In the genomic region with DNA sequence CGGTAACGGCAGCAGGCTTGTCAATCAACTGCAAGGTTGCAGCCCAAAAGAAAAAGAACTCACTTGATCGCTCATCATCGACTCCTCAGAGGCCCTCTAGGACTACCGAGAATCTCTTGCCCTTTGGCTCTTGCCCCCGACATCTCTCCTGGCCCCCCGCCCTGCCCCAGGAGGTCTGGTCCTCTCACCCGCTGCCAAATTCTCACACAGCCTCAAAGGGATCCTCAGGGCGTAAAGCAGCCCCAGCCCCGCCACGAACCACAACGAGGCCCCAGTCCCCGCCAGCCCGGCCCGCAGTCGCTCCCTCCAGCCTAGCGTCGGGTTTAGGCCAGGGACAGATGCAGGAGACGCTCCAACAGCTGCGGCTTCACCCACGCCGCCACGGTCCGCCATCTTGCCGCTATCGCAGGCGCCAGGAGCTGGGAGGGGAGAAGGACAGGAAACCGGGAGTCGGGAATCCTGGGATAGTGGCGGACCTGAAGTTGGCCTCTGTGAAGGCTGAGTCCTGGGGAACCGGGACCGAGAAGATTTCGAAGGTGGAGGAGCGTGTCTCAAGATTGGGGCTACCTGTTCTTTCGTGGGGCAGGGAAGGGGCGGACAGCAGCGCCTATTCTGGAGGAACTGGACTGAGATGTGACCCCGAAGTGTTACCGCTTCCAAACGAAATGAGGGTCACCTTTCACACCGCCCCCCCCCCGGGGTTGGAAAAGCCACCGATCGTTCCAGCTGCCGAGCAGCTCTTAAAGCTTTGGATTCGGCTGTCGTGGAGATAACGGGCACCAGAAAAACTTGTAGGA, we compare ENCODE assay signal across 8 cellular contexts. TPM values are rescaled to one million over a fixed set of nuclear protein-coding genes. Genes with fewer than 3 reads are reported as not detected.
DNase-seq lines count a peak whose midpoint lies in the region; ATAC-seq and TF ChIP-seq lines count a peak whose summit lies in the region.

A gene with protein sequence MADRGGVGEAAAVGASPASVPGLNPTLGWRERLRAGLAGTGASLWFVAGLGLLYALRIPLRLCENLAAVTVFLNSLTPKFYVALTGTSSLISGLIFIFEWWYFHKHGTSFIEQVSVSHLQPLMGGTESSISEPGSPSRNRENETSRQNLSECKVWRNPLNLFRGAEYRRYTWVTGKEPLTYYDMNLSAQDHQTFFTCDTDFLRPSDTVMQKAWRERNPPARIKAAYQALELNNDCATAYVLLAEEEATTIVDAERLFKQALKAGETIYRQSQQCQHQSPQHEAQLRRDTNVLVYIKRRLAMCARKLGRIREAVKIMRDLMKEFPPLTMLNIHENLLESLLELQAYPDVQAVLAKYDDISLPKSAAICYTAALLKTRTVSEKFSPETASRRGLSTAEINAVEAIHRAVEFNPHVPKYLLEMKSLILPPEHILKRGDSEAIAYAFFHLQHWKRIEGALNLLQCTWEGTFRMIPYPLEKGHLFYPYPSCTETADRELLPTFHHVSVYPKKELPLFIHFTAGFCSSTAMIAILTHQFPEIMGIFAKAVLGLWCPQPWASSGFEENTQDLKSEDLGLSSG (minus strand): TSS at position 421 of the 797 bp plus-strand sequence. CDS start 28 bp downstream, at position 393.

- H3K4me3 Mint-ChIP-seq in Caco-2 (ENCODE audit: unreplicated experiment) (peak within 1 kb of the TSS; percentile 98), endodermal cell (peak within 1 kb of the TSS; percentile 99)

- H3K36me3 ChIP-seq in Caco-2 (ENCODE audit: control insufficient read depth, insufficient read depth, low read length) (no peaks in the 10 kb centered on the region), endodermal cell (ENCODE audit: control insufficient read depth, insufficient read depth, low read length) (peaks cover 24% of the 10 kb centered on the region), mesendoderm (ENCODE audit: control insufficient read depth, insufficient read depth, low read length) (no peaks in the 10 kb centered on the region)

- peaks cover 32% of the 10 kb centered on the region for H3K79me2 ChIP-seq in mesendoderm (ENCODE audit: control insufficient read depth, insufficient read depth, low read length)

- intact Hi-C loops in Caco-2 (cut with micrococcal nuclease; ENCODE audit: unreplicated experiment) = loop anchor here (2.0 to 5.0 kb wide), 3 partner anchors 53 to 117 kb away; partner anchors contain the start of genes MOV10 and RHOC

- no peak within 1 kb of the TSS for H2BK15ac ChIP-seq in mesendoderm (replicated peaks; ENCODE audit: low read depth)

- peak; percentile 58 to 62 for DNase-seq in Caco-2
- DNase-seq in NCI-H748 treated with DMSO at 0.1 percent for 48 hours (lab: John Stamatoyannopoulos, UW) = peak; percentile 36
- peak; percentile 83 for DNase-seq in activated CD8-positive, alpha-beta memory T cell treated with anti-CD3 and anti-CD28 coated beads, Interleukin-2, amount 50 U/mL, for 48 hours
- peak; percentile 90 for DNase-seq in endodermal cell
- peak; percentile 80 for DNase-seq in mesendoderm
- peak; percentile 33 for DNase-seq in stimulated activated CD8-positive, alpha-beta memory T cell treated with anti-CD3 and anti-CD28 coated beads, Interleukin-12 subunit alpha, Interleukin-12 subunit beta, amount 100 ng/mL, for 4 hours (ENCODE audit: low read depth)

- no peaks in the 10 kb centered on the region for H3K4me1 Mint-ChIP-seq in Caco-2 (ENCODE audit: low read depth, unreplicated experiment)
- peaks cover 9% of the 10 kb centered on the region for H3K4me1 Mint-ChIP-seq in endodermal cell

- TF ChIP-seq CTCF in Caco-2 (IDR thresholded peaks at IDR 0.05; ENCODE audit: insufficient read depth in 1 of 2, low read depth in 1 of 2, low read length in 1 of 2, severe bottlenecking in 1 of 2, unreplicated experiment in 1 of 2) (no peak), endodermal cell (conservative IDR thresholded peaks at IDR 0.05) (no peak)

- H3K4me2 ChIP-seq in mesendoderm (ENCODE audit: low read length) = peak within 1 kb of the TSS; percentile 88

- H3K9ac ChIP-seq in endodermal cell (ENCODE audit: extremely low read depth, low read length, poor library complexity, severe bottlenecking) (peak within 1 kb of the TSS; percentile 89), mesendoderm (ENCODE audit: low read length) (peak within 1 kb of the TSS; percentile 99)

- peak within 1 kb of the TSS; percentile 90 for H3K23ac ChIP-seq in mesendoderm (ENCODE audit: low read length)

- no peaks in the 10 kb centered on the region for H3K4me1 ChIP-seq in Caco-2
- no peaks in the 10 kb centered on the region for H3K4me1 ChIP-seq in endodermal cell (ENCODE audit: control insufficient read depth, insufficient read depth, low read length)
- H3K4me1 ChIP-seq in mesendoderm (ENCODE audit: control insufficient read depth, low read depth, low read length) = peaks cover 1% of the 10 kb centered on the region

- H3K27me3 ChIP-seq in Caco-2 (replicated peaks; ENCODE audit: control insufficient read depth, insufficient read depth, low read length) = no peaks in the 10 kb centered on the region
- H3K27me3 ChIP-seq in endodermal cell (ENCODE audit: control insufficient read depth, insufficient read depth, low read length, poor library complexity, severe bottlenecking) = no peaks in the 10 kb centered on the region
- H3K27me3 ChIP-seq in mesendoderm (ENCODE audit: insufficient read depth, low read length, poor library complexity) = no peaks in the 10 kb centered on the region

- peak within 1 kb of the TSS; percentile 93 for H4K5ac ChIP-seq in mesendoderm (ENCODE audit: low read length)

- POLR2A ChIA-PET in Caco-2 (lab: Charles Lee) = interaction anchor here (0.6 kb wide), 2 partner anchors 17 to 630 kb away, joined by 3 to 7 read pairs; no protein-coding TSS in a partner anchor

- H3K36me3 Mint-ChIP-seq in Caco-2 (ENCODE audit: insufficient read depth, unreplicated experiment) (peaks cover 6% of the 10 kb centered on the region), endodermal cell (ENCODE audit: low read depth) (peaks cover 17% of the 10 kb centered on the region)

- ATAC-seq in HG02840 (IDR thresholded peaks at IDR 0.05; ENCODE audit: low FRiP score, unreplicated experiment) = peak; percentile 13
- no peak for ATAC-seq in GM21447 (IDR thresholded peaks at IDR 0.05; ENCODE audit: unreplicated experiment)

- H3K9me3 Mint-ChIP-seq in Caco-2 (ENCODE audit: unreplicated experiment) (no peaks in the 10 kb centered on the region), endodermal cell (no peaks in the 10 kb centered on the region)

- no TSS peak for BruUV-seq in Caco-2 (replicated peaks; lab: Mats Ljungman, UMichigan)

- H3K27me3 Mint-ChIP-seq in Caco-2 (ENCODE audit: insufficient read depth, unreplicated experiment) = no peaks in the 10 kb centered on the region
- H3K27me3 Mint-ChIP-seq in endodermal cell (ENCODE audit: insufficient read depth) = no peaks in the 10 kb centered on the region

- peak within 1 kb of the TSS; percentile 93 for H3K4ac ChIP-seq in mesendoderm (ENCODE audit: low read depth, low read length)

- H3K79me1 ChIP-seq in mesendoderm (ENCODE audit: low read length) = peaks cover 2% of the 10 kb centered on the region

- 0% methylated on average over 19 to 48 of the region's 48 CpGs for WGBS in endodermal cell (ENCODE audit: insufficient coverage in 1 of 2, insufficient read length in 1 of 2), 2 experiments
- no CpG with 5 or more reads among the region's 48 CpGs for WGBS in mesendoderm (ENCODE audit: extremely low coverage, insufficient coverage, low lambda C conversion rate)

- peak within 1 kb of the TSS; percentile 1 for H2BK120ac ChIP-seq in mesendoderm (ENCODE audit: low read depth, low read length)

- H4K8ac ChIP-seq in mesendoderm (ENCODE audit: low read depth, low read length) = peak within 1 kb of the TSS; percentile 29

- H3K27ac Mint-ChIP-seq in Caco-2 (ENCODE audit: unreplicated experiment) = peak within 1 kb of the TSS; percentile 98
- H3K27ac Mint-ChIP-seq in endodermal cell = peak within 1 kb of the TSS; percentile 98

- H3K9me3 ChIP-seq in Caco-2 (no peaks in the 10 kb centered on the region), endodermal cell (ENCODE audit: control insufficient read depth, low read length) (no peaks in the 10 kb centered on the region)

- H2AK5ac ChIP-seq in mesendoderm (ENCODE audit: low read length) = peak within 1 kb of the TSS; percentile 76

- peak within 1 kb of the TSS; percentile 95 for H3K4me3 ChIP-seq in Caco-2 (ENCODE audit: low read depth, low read length)
- peak within 1 kb of the TSS; percentile 98 for H3K4me3 ChIP-seq in endodermal cell (ENCODE audit: low read length)
- peak within 1 kb of the TSS; percentile 97 for H3K4me3 ChIP-seq in mesendoderm (ENCODE audit: low read length)

- CTCF ChIA-PET in Caco-2 (lab: Charles Lee) = no interaction called here

- H3K18ac ChIP-seq in mesendoderm (ENCODE audit: low read length) = peak within 1 kb of the TSS; percentile 71

- H2BK5ac ChIP-seq in mesendoderm (ENCODE audit: low read length) = peak within 1 kb of the TSS; percentile 90

- H3K27ac ChIP-seq in endodermal cell (ENCODE audit: low read depth, low read length) (peak within 1 kb of the TSS; percentile 82), mesendoderm (ENCODE audit: low read depth, low read length) (peak within 1 kb of the TSS; percentile 60)

- peak within 1 kb of the TSS; percentile 98 for H3K56ac ChIP-seq in mesendoderm (ENCODE audit: low read length)

RNA-seq across cellular contexts. Expression of the gene that starts here (rescaled TPM):
- total RNA-seq in Caco-2 (2022) (12.6 and 13.6 TPM in 2 replicates), endodermal cell (10 to 100 TPM; 18.0 to 18.2 TPM)
- 20.1 TPM for polyA plus RNA-seq in endodermal cell (2013, experiment 1 of 2)
- 18.2 TPM for polyA plus RNA-seq in endodermal cell (2013, experiment 2 of 2)
- polyA plus RNA-seq in mesendoderm (2013, experiment 1 of 2) = 11.8 TPM
- polyA plus RNA-seq in mesendoderm (2013, experiment 2 of 2) = 15.3 TPM

Comparison
In these comparisons a context has a peak if more than half of its experiments do, and no peak if none do; other contexts are left out.
1. DNase-seq: peak in every context shown above with its lines; median percentile 90 in endodermal cell; 83 in activated CD8-positive, alpha-beta memory T cell treated with anti-CD3 and anti-CD28 coated beads, Interleukin-2, amount 50 U/mL, for 48 hours; 80 in mesendoderm; 60 in Caco-2; 36 in NCI-H748 treated with DMSO at 0.1 percent for 48 hours; 33 in stimulated activated CD8-positive, alpha-beta memory T cell treated with anti-CD3 and anti-CD28 coated beads, Interleukin-12 subunit alpha, Interleukin-12 subunit beta, amount 100 ng/mL, for 4 hours.